In the genomic region with DNA sequence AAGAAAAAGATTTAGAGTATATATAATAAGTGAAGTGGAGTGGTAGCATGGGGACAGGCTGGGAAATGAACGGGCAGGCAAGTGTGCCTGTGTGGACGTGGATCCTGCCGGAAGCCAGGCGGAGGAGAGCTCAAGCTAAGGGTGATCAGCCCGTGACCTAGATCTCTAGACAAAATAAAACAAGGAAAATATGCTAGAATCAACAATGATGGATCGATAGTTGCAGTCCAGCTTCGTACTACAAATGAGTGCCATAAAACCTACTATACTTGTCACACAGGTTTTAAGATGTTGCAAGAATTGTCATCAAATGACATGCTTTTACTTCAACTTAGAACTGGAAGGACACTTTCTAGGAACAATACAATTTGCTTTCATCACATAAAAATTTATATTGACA, we compare ENCODE assay signal across 17 cellular contexts. TPM values are rescaled to one million over a fixed set of nuclear protein-coding genes. Genes with fewer than 3 reads are reported as not detected.
"Had no signal": no experiment of that assay in that cellular context is flagged by ENCODE, and none has a peak within 500 bp of the region (broad histone marks: within the 10 kb centered on the region; RNA-seq: fewer than 3 reads in every experiment).

No MANE protein-coding gene starts in this region.

- H3K4me3 ChIP-seq: dorsolateral prefrontal cortex, esophagus muscularis mucosa, ovary, skin epidermis, tibial artery had no signal

- H3K27me3 ChIP-seq: dorsolateral prefrontal cortex, esophagus muscularis mucosa, ovary, tibial artery had no signal

- DNase-seq: activated CD4-positive, alpha-beta T cell treated with anti-CD3 and anti-CD28 coated beads for 48 hours; activated effector memory CD4-positive, alpha-beta T cell treated with Interleukin-2 at 50 U/mL for 16 hours; activated T-cell treated with anti-CD3 and anti-CD28 coated beads, Interleukin-2, amount 50 U/mL, for 1 hour; amygdala; dorsolateral prefrontal cortex; ovary; retina; T-helper 9 cell; tibial artery had no signal

- H3K27me3 Mint-ChIP-seq: activated naive CD8-positive, alpha-beta T cell; stimulated activated memory B cell treated with anti-CD40 and anti-IgM and Interleukin-4, amounts not matched to agents 10 μg/mL and 1 μg/mL and 100 μg/mL, for 72 hours had no signal

- H3K9me3 ChIP-seq: esophagus muscularis mucosa, ovary, tibial artery had no signal

- FAIRE-seq: endometrium had no signal

- H3K27ac Mint-ChIP-seq: activated naive CD8-positive, alpha-beta T cell; stimulated activated memory B cell treated with anti-CD40 and anti-IgM and Interleukin-4, amounts not matched to agents 10 μg/mL and 1 μg/mL and 100 μg/mL, for 72 hours had no signal

- H3K4me3 Mint-ChIP-seq: activated naive CD8-positive, alpha-beta T cell; stimulated activated memory B cell treated with anti-CD40 and anti-IgM and Interleukin-4, amounts not matched to agents 10 μg/mL and 1 μg/mL and 100 μg/mL, for 72 hours had no signal

- H3K27ac ChIP-seq: dorsolateral prefrontal cortex, esophagus muscularis mucosa, ovary, skin epidermis, tibial artery had no signal

- ATAC-seq: stimulated activated memory B cell treated with anti-CD40 and anti-IgM and Interleukin-4, amounts not matched to agents 10 μg/mL and 1 μg/mL and 100 μg/mL, for 72 hours had no signal

- H3K36me3 ChIP-seq: ovary had no signal

RNA-seq across cellular contexts. Expression of a gene that starts 40.1 kb away (rescaled TPM):
- total RNA-seq: dorsolateral prefrontal cortex, esophagus muscularis mucosa, fibroblast of villous mesenchyme, lung microvascular endothelial cell, ovary had no signal
- polyA plus RNA-seq: neural cell, ovary had no signal
